8 cellular contexts compared by ENCODE assay signal in the genomic region with DNA sequence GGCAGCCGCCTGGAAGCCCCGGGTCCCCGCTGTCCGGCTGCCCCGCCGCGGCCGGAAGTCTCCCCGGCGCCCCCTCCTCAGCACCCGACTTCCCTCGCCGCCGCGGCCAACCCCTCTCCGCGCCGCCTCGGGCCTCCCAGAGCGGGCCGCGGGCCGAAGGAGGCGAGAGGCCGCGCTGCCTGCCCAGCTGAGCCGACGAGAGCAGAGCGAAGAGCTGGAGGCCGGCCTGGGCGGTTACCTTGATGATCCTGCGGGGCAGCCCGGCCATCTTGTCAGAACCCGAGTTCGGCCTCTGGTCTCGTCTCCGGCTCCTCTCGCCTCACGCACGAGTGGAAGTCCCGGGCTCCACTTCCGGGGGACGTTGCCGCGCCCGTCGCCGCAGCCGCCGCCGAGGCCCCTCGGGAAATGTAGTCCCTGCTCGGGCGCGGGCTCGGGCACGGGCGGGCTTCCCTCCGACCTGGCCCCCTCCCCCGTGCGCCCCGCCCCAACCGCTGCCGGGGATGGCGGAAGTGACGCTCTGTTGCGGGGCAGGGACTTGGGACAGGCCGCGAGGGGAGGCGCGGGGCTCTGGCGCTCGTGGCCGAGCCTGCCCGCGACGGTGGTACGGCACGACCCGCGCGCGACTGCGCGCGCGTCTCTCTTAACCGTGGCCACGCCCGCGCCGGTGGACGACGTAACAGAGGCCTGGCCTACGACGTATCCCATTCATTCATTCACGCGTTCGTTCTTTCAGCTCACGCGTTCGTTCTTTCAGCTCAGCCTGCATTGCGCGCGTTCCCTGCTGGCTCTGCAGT. TPM values are rescaled to one million over a fixed set of nuclear protein-coding genes. Genes with fewer than 3 reads are reported as not detected.
DNase-seq lines count a peak whose midpoint lies in the region; ATAC-seq and TF ChIP-seq lines count a peak whose summit lies in the region.

A gene with protein sequence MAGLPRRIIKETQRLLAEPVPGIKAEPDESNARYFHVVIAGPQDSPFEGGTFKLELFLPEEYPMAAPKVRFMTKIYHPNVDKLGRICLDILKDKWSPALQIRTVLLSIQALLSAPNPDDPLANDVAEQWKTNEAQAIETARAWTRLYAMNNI (minus strand): TSS at position 331 of the 794 bp plus-strand sequence. CDS start 63 bp downstream, at position 268.

- peak; percentile 89 for DNase-seq in DMS79 treated with DMSO at 0.1 percent for 48 hours (lab: John Stamatoyannopoulos, UW)
- peak; percentile 95 to 98 (median 98) for DNase-seq in Peyer's patch
- DNase-seq in activated T-cell treated with anti-CD3 and anti-CD28 coated beads, Interleukin-2, amount 50 U/mL, for 48 hours: peak; percentile 97 to 98
- peak; percentile 89 to 91 for DNase-seq in stimulated activated CD8-positive, alpha-beta memory T cell treated with anti-CD3 and anti-CD28 coated beads, Interleukin-7, amount 100 ng/mL, for 1 hour (ENCODE audit: low read depth in 2 of 2)

- H3K9ac ChIP-seq in muscle layer of colon (ENCODE audit: low read length): peak within 1 kb of the TSS; percentile 81

- ATAC-seq in GM21786 (IDR thresholded peaks at IDR 0.05; ENCODE audit: unreplicated experiment) (peak; percentile 79), esophagus mucosa (peak; percentile 95)

- TF ChIP-seq CTCF in Peyer's patch (IDR thresholded peaks at IDR 0.05): peak in 1 of 6 experiments; percentile 24

- H3K9me3 ChIP-seq in KOPT-K1 (ENCODE audit: insufficient read depth, low read length, poor library complexity, severe bottlenecking) (no peaks in the 10 kb centered on the region), Peyer's patch (no peaks in the 10 kb centered on the region), muscle layer of colon (ENCODE audit: low read length) (no peaks in the 10 kb centered on the region)

- H3K27me3 ChIP-seq in Peyer's patch: no peaks in the 10 kb centered on the region
- no peaks in the 10 kb centered on the region for H3K27me3 ChIP-seq in muscle layer of colon (ENCODE audit: control insufficient read depth in 1 of 2, insufficient read depth in 2 of 2, low read length in 2 of 2)

- H3K4me1 ChIP-seq in Peyer's patch: peaks cover 0 to 40% (median 6%) of the 10 kb centered on the region in 4 donors
- H3K4me1 ChIP-seq in muscle layer of colon (ENCODE audit: insufficient read depth, low read length): peaks cover 34% of the 10 kb centered on the region

- H3K27ac ChIP-seq in KOPT-K1 (ENCODE audit: low read depth, low read length, poor library complexity, severe bottlenecking): peak within 1 kb of the TSS; percentile 79
- peak within 1 kb of the TSS; percentile 90 to 97 (median 94) for H3K27ac ChIP-seq in Peyer's patch
- H3K27ac ChIP-seq in muscle layer of colon (ENCODE audit: low read depth, low read length): peak within 1 kb of the TSS; percentile 94

- TF ChIP-seq POLR2A in Peyer's patch (IDR thresholded peaks at IDR 0.05): peak; percentile 69

- H3K36me3 ChIP-seq in KOPT-K1 (ENCODE audit: insufficient read depth, low read length): no peaks in the 10 kb centered on the region
- no peaks in the 10 kb centered on the region for H3K36me3 ChIP-seq in Peyer's patch
- H3K36me3 ChIP-seq in muscle layer of colon (ENCODE audit: insufficient read depth, low read length): no peaks in the 10 kb centered on the region

- H3K4me3 ChIP-seq in Peyer's patch (peak within 1 kb of the TSS; percentile 90 to 99 (median 97)), muscle layer of colon (ENCODE audit: low read depth in 1 of 2, low read length in 2 of 2) (peak within 1 kb of the TSS; percentile 83 to 94)

RNA-seq across cellular contexts. Expression of the gene that starts here (rescaled TPM):
- total RNA-seq in Peyer's patch (10 to 100 TPM; 18.0 to 26.4 (median 22.1) TPM), esophagus mucosa (89.2 TPM)

Comparison
In these comparisons a context has a peak if more than half of its experiments do, and no peak if none do; other contexts are left out.
1. Peak in every context shown above with its lines: DNase-seq, ATAC-seq, H3K4me3 ChIP-seq and H3K27ac ChIP-seq.